ENCODE assay signal across 1 cellular context in the genomic region with DNA sequence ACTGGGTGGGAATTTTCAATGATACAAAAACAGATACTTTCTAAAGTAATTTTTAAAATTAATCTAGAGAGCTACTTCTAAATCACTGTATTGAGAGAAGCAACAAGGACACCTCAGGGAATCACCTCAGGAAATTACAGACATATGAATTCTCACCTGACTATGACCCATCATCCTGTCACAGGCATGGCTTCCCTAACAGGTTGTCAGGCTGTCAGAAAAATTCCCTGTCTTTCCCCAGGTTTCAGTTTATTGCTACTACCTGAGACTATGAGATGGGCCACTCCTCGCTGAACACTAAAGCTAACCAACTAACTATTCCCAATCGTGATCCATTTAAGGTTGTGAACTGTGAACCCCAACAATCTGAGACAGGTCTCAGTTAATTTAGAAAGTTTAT.
TF ChIP-seq lines count a peak whose summit lies in the region.

No MANE protein-coding gene starts in this region.

TF ChIP-seq in H1, 55 proteins besides CTCF, POLR2A, EP300 and RAD21:
- TF ChIP-seq HDAC6 (IDR thresholded peaks at IDR 0.05; ENCODE audit: low read depth, low read length) (no peak), RBBP5 (IDR thresholded peaks at IDR 0.05; ENCODE audit: borderline replicate concordance, low read depth, low read length) (no peak), JUN (IDR thresholded peaks at IDR 0.05; ENCODE audit: low read depth, low read length) (no peak), CHD2 (IDR thresholded peaks at IDR 0.05; ENCODE audit: low read length) (no peak), BACH1 (IDR thresholded peaks at IDR 0.05; ENCODE audit: low read length) (no peak), SRF (IDR thresholded peaks at IDR 0.05; ENCODE audit: low read depth, low read length) (no peak), KDM1A (IDR thresholded peaks at IDR 0.05; ENCODE audit: borderline replicate concordance, low read length) (no peak), MAFK (IDR thresholded peaks at IDR 0.05; ENCODE audit: low read depth, low read length) (no peak)
